24 cellular contexts compared by ENCODE assay signal in genomic region chr9:90071257-90071656, GRCh38.
"Had no signal": no experiment of that assay in that cellular context is flagged by ENCODE, and none has a peak within 500 bp of the region (broad histone marks: within the 10 kb centered on the region; RNA-seq: fewer than 3 reads in every experiment).

No MANE protein-coding gene starts in this region.

- DNase-seq: activated B cell treated with CpG ODN at 0.5 μM for 24 hours; activated CD4-positive, alpha-beta memory T cell treated with anti-CD3 and anti-CD28 coated beads, Interleukin-2, amount 10 ng/mL, durations not matched to agents 7 days and 5 days; activated CD4-positive, alpha-beta T cell treated with anti-CD3 and anti-CD28 coated beads, Interleukin-2, amount 50 U/mL, for 1 hour; activated gamma-delta T cell; activated naive CD4-positive, alpha-beta T cell treated with anti-CD3 and anti-CD28 coated beads for 36 hours; activated T-cell treated with anti-CD3 and anti-CD28 coated beads for 4 hours; activated T-cell treated with anti-CD3 and anti-CD28 coated beads, Interleukin-2, amount 50 U/mL, for 48 hours; Kasumi-1; KBM-7; NCI-H1092 treated with DMSO at 0.1 percent for 48 hours; NCI-H1417 treated with DMSO at 0.1 percent for 48 hours; NCI-H1694 treated with DMSO at 0.1 percent for 48 hours; NCI-H2081; NCI-H2227 treated with DMSO at 0.1 percent for 48 hours; NCI-H446 treated with DMSO at 0.1 percent for 48 hours; NCI-H524 treated with DMSO at 0.1 percent for 48 hours; NCI-H82; SIG-M5; T-helper 17 cell; T-helper 9 cell had no signal

- H3K27ac Mint-ChIP-seq: activated B cell treated with CpG ODN at 0.5 μM for 24 hours; activated CD4-positive, alpha-beta memory T cell treated with anti-CD3 and anti-CD28 coated beads, Interleukin-2, amount 10 ng/mL, durations not matched to agents 7 days and 5 days; activated naive CD4-positive, alpha-beta T cell treated with anti-CD3 and anti-CD28 coated beads for 36 hours; activated naive CD8-positive, alpha-beta T cell; activated T-helper 17 cell treated with anti-CD3 and anti-CD28 coated beads, Interleukin-2, amount 50 U/mL, for 72 hours; T-helper 17 cell had no signal

- H3K4me3 Mint-ChIP-seq: activated B cell treated with CpG ODN at 0.5 μM for 24 hours; activated CD4-positive, alpha-beta memory T cell treated with anti-CD3 and anti-CD28 coated beads, Interleukin-2, amount 10 ng/mL, durations not matched to agents 7 days and 5 days; activated naive CD4-positive, alpha-beta T cell treated with anti-CD3 and anti-CD28 coated beads for 36 hours; activated naive CD8-positive, alpha-beta T cell; activated T-helper 17 cell treated with anti-CD3 and anti-CD28 coated beads, Interleukin-2, amount 50 U/mL, for 72 hours; brain; central memory CD8-positive, alpha-beta T cell; T-helper 17 cell had no signal

- H3K4me1 Mint-ChIP-seq: activated B cell treated with CpG ODN at 0.5 μM for 24 hours; activated T-helper 17 cell treated with anti-CD3 and anti-CD28 coated beads, Interleukin-2, amount 50 U/mL, for 72 hours; central memory CD8-positive, alpha-beta T cell; T-helper 17 cell had no signal

- H3K36me3 Mint-ChIP-seq: activated naive CD8-positive, alpha-beta T cell; brain had no signal

- H3K9me3 Mint-ChIP-seq: activated B cell treated with CpG ODN at 0.5 μM for 24 hours; activated CD4-positive, alpha-beta memory T cell treated with anti-CD3 and anti-CD28 coated beads, Interleukin-2, amount 10 ng/mL, durations not matched to agents 7 days and 5 days; activated naive CD4-positive, alpha-beta T cell treated with anti-CD3 and anti-CD28 coated beads for 36 hours; activated T-helper 17 cell treated with anti-CD3 and anti-CD28 coated beads, Interleukin-2, amount 50 U/mL, for 72 hours; brain; central memory CD8-positive, alpha-beta T cell had no signal
